In genomic region chr4:57308301-57308700, GRCh38 we compare ENCODE assay signal across 3 cellular contexts.
"Had no signal": no experiment of that assay in that cellular context is flagged by ENCODE, and none has a peak within 500 bp of the region (broad histone marks: within the 10 kb centered on the region; RNA-seq: fewer than 3 reads in every experiment).

No MANE protein-coding gene starts in this region.

- ATAC-seq: GM12878 had no signal

- DNase-seq: GDM1, GF-D8 had no signal

- H3K4me3 ChIP-seq: GM12878 had no signal
